ENCODE assay signal across 13 cellular contexts in genomic region chr7:141355057-141355456, GRCh38.
DNase-seq lines count a peak whose midpoint lies in the region; ATAC-seq, FAIRE-seq and TF ChIP-seq lines count a peak whose summit lies in the region.
"Had no signal": no experiment of that assay in that cellular context is flagged by ENCODE, and none has a peak within 500 bp of the region (broad histone marks: within the 10 kb centered on the region; RNA-seq: fewer than 3 reads in every experiment).

No MANE protein-coding gene starts in this region.

- H3K4me3 Mint-ChIP-seq in MCF 10A (ENCODE audit: unreplicated experiment): no peak overlapping the region
- H3K4me3 Mint-ChIP-seq in astrocyte (ENCODE audit: unreplicated experiment): no peak overlapping the region

- H3K4me1 ChIP-seq in breast epithelium (no peaks in the 10 kb centered on the region), astrocyte (ENCODE audit: insufficient read depth, low read length) (peaks cover 19% of the 10 kb centered on the region)
- H3K4me1 ChIP-seq: A549 had no signal

- H3K36me3 ChIP-seq in breast epithelium (no peaks in the 10 kb centered on the region), astrocyte (ENCODE audit: insufficient read depth, low read length) (no peaks in the 10 kb centered on the region)
- H3K36me3 ChIP-seq: adrenal gland, thyroid gland had no signal

- DNase-seq in MCF 10A (ENCODE audit: unreplicated experiment) (peak; percentile 73), breast epithelium (ENCODE audit: low spot score in 2 of 2) (no peak), astrocyte (ENCODE audit: low read depth) (peak; percentile 49), glomerular visceral epithelial cell (ENCODE audit: extremely low spot score) (peak; percentile 29), ecto neural progenitor cell (ENCODE audit: low spot score) (no peak)
- DNase-seq: activated T-cell treated with anti-CD3 and anti-CD28 coated beads, Interleukin-2, amount 50 U/mL, for 1 hour; thyroid gland had no signal

- no peak for TF ChIP-seq CTCF in MCF 10A (IDR thresholded peaks at IDR 0.05; ENCODE audit: unreplicated experiment)
- no peak for TF ChIP-seq CTCF in breast epithelium (IDR thresholded peaks at IDR 0.05)
- no peak for TF ChIP-seq CTCF in astrocyte (IDR thresholded peaks at IDR 0.05; ENCODE audit: insufficient read depth, low read depth, low read length)

- ATAC-seq in GM18502 (IDR thresholded peaks at IDR 0.05; ENCODE audit: poor library complexity, unreplicated experiment): no peak
- ATAC-seq in HG02970 (IDR thresholded peaks at IDR 0.05; ENCODE audit: low FRiP score, unreplicated experiment): no peak
- ATAC-seq: A549 had no signal

- BruUV-seq in MCF 10A (replicated peaks; lab: Mats Ljungman, UMichigan): no TSS peak

- H3K4me3 ChIP-seq in breast epithelium (no peak overlapping the region), astrocyte (ENCODE audit: insufficient read depth, low read depth, low read length) (no peak overlapping the region)
- H3K4me3 ChIP-seq: A549, adrenal gland, lung, thyroid gland had no signal

- no peak overlapping the region for H3K27ac ChIP-seq in breast epithelium
- peak overlapping the region; percentile 21 for H3K27ac ChIP-seq in astrocyte (ENCODE audit: low read depth, low read length)
- H3K27ac ChIP-seq in temporal lobe (ENCODE audit: low read depth, low read length): peak overlapping the region; percentile 38
- H3K27ac ChIP-seq: A549, adrenal gland, thyroid gland had no signal

- intact Hi-C loops in MCF 10A (cut with micrococcal nuclease) (no loop called here), breast epithelium (cut with DNase I; ENCODE audit: low total_unique reads) (no loop called here)

- H3K9me3 Mint-ChIP-seq in MCF 10A (ENCODE audit: unreplicated experiment) (peaks cover 7% of the 10 kb centered on the region), astrocyte (ENCODE audit: unreplicated experiment) (no peaks in the 10 kb centered on the region)

- H3K9me3 ChIP-seq in breast epithelium (no peaks in the 10 kb centered on the region), astrocyte (ENCODE audit: insufficient read depth, low read depth, low read length) (no peaks in the 10 kb centered on the region)
- H3K9me3 ChIP-seq: A549, adrenal gland, thyroid gland had no signal

- H3K27ac Mint-ChIP-seq in MCF 10A (ENCODE audit: low read depth, unreplicated experiment): peak overlapping the region; percentile 40
- H3K27ac Mint-ChIP-seq in astrocyte (ENCODE audit: unreplicated experiment): peak overlapping the region; percentile 16

- H3K4me1 Mint-ChIP-seq in MCF 10A (ENCODE audit: insufficient read depth, unreplicated experiment): peaks cover 25% of the 10 kb centered on the region
- peaks cover 23% of the 10 kb centered on the region for H3K4me1 Mint-ChIP-seq in astrocyte (ENCODE audit: low read depth, unreplicated experiment)

- H3K36me3 Mint-ChIP-seq in MCF 10A (ENCODE audit: insufficient read depth, unreplicated experiment) (no peaks in the 10 kb centered on the region), astrocyte (ENCODE audit: low read depth, unreplicated experiment) (no peaks in the 10 kb centered on the region)

- POLR2A ChIA-PET in MCF 10A (lab: Yijun Ruan, JAX): interaction anchor here (0.7 kb wide), 1 partner anchor 168 kb away, joined by 3 read pairs; no protein-coding TSS in a partner anchor

- no peaks in the 10 kb centered on the region for H3K27me3 ChIP-seq in breast epithelium
- H3K27me3 ChIP-seq in astrocyte (ENCODE audit: insufficient read depth, low read length): no peaks in the 10 kb centered on the region
- H3K27me3 ChIP-seq: adrenal gland, thyroid gland had no signal

- FAIRE-seq in astrocyte (lab: Jason Lieb, UNC): no peak
- FAIRE-seq: A549 had no signal

- CTCF ChIA-PET in MCF 10A (lab: Yijun Ruan, JAX): interaction anchor here (0.9 kb wide), 1 partner anchor 313 kb away, joined by 7 read pairs; no protein-coding TSS in a partner anchor

- peak overlapping the region; percentile 42 for H3K4me2 ChIP-seq in astrocyte (ENCODE audit: low read length)
- H3K4me2 ChIP-seq: A549 had no signal

- H3K27me3 Mint-ChIP-seq in MCF 10A (ENCODE audit: insufficient read depth, unreplicated experiment): no peaks in the 10 kb centered on the region
- H3K27me3 Mint-ChIP-seq in astrocyte (ENCODE audit: low read depth, unreplicated experiment): peaks cover 4% of the 10 kb centered on the region

- no peaks in the 10 kb centered on the region for H3K79me2 ChIP-seq in astrocyte (ENCODE audit: insufficient read depth, low read length)

- no peak overlapping the region for H2AFZ ChIP-seq in astrocyte (ENCODE audit: low read depth, low read length)

- no peaks in the 10 kb centered on the region for H4K20me1 ChIP-seq in astrocyte (ENCODE audit: insufficient read depth, low read length)

- peak overlapping the region; percentile 13 for H3K9ac ChIP-seq in astrocyte (ENCODE audit: low read length)

- TF ChIP-seq POLR2A in breast epithelium (IDR thresholded peaks at IDR 0.05): no peak

Comparison
In these comparisons a context has a peak if more than half of its experiments do, and no peak if none do; other contexts are left out.
1. DNase-seq: peak in MCF 10A (single experiment), astrocyte (single experiment) and glomerular visceral epithelial cell (single experiment); none in breast epithelium (0 of 2) and ecto neural progenitor cell (single experiment).
2. H3K27ac ChIP-seq: peak in astrocyte (single experiment) and temporal lobe (single experiment); none in breast epithelium (0 of 2).